Comparison of ENCODE assay signal across 24 cellular contexts in genomic region chr9:117549444-117549843, GRCh38.
A peak's percentile ranks its signal among the peaks of the same experiment; 100 is the strongest.
DNase-seq lines count a peak whose midpoint lies in the region; ATAC-seq, FAIRE-seq and TF ChIP-seq lines count a peak whose summit lies in the region.
"Had no signal": no experiment of that assay in that cellular context is flagged by ENCODE, and none has a peak within 500 bp of the region (broad histone marks: within the 10 kb centered on the region; RNA-seq: fewer than 3 reads in every experiment).

No MANE protein-coding gene starts in this region.

- no peaks in the 10 kb centered on the region for H4K20me1 ChIP-seq in H1 (replicated peaks in 1 of 2; ENCODE audit: control insufficient read depth in 1 of 2, insufficient read depth in 2 of 2, low read length in 2 of 2)
- H4K20me1 ChIP-seq: BLaER1 treated with 17β-estradiol and CSF1 and Interleukin-3, amounts not matched to agents 10 nM and 100 nM had no signal

- peaks cover 2% of the 10 kb centered on the region for H3K4me1 Mint-ChIP-seq in activated CD4-positive, alpha-beta memory T cell treated with anti-CD3 and anti-CD28 coated beads for 36 hours (ENCODE audit: low read depth)

- H4K8ac ChIP-seq in H1 (ENCODE audit: extremely low read depth, insufficient read depth, low read length): no peak overlapping the region

- no peak overlapping the region for H2BK20ac ChIP-seq in H1 (ENCODE audit: low read length)

- no peaks in the 10 kb centered on the region for H3K9me3 Mint-ChIP-seq in activated CD4-positive, alpha-beta memory T cell treated with anti-CD3 and anti-CD28 coated beads for 36 hours

- DNase-seq in AG20443 (ENCODE audit: low spot score) (peak; percentile 9), NCI-H82 (lab: John Stamatoyannopoulos, UW) (peak; percentile 91), H1 (ENCODE audit: low read depth in 1 of 2, low spot score in 2 of 2) (peak; percentile 21 to 50), iPS-NIHi11 (ENCODE audit: low spot score) (peak; percentile 83), transverse colon (no peak), tibial nerve (ENCODE audit: low spot score in 2 of 2) (no peak)
- no peak for DNase-seq in activated CD4-positive, alpha-beta memory T cell treated with anti-CD3 and anti-CD28 coated beads for 36 hours
- DNase-seq: ACHN; Caco-2; CD4-positive, alpha-beta memory T cell; DMS 273 treated with DMSO at 0.1 percent for 48 hours; DMS79 treated with DMSO at 0.1 percent for 48 hours; MV-4-11; NCI-H1105 treated with DMSO at 0.1 percent for 48 hours; NCI-H2029 treated with DMSO at 0.1 percent for 48 hours; NCI-H524; NCI-H774 had no signal

- CTCF ChIA-PET in H1 (lab: Charles Lee; ENCODE audit: partially characterized antibody): interaction anchor here (1.0 to 4.7 kb wide), 7 partner anchors 10 to 156 kb away, joined by 3 to 24 read pairs (median 4); no protein-coding TSS in a partner anchor
- CTCF ChIA-PET in activated CD4-positive, alpha-beta memory T cell treated with anti-CD3 and anti-CD28 coated beads for 36 hours (lab: Charles Lee): no interaction called here

- TF ChIP-seq EP300 in H1 (IDR thresholded peaks at IDR 0.05; ENCODE audit: borderline replicate concordance in 1 of 2, low read depth in 2 of 2, low read length in 2 of 2) (peak in 1 of 2 experiments; percentile 57; a peak in 1 of 3 replicates), transverse colon (IDR thresholded peaks at IDR 0.05; ENCODE audit: low read depth) (no peak), tibial nerve (IDR thresholded peaks at IDR 0.05) (no peak)

- no peak for ATAC-seq in GM19463 (IDR thresholded peaks at IDR 0.05; ENCODE audit: unreplicated experiment)
- ATAC-seq: GM12878, Right ventricle myocardium inferior had no signal

- peaks cover 5 to 19% (median 13%) of the 10 kb centered on the region in 4 experiments for H3K4me1 ChIP-seq in H1 (replicated peaks in 1 of 4; ENCODE audit: control insufficient read depth in 3 of 4, insufficient read depth in 4 of 4, low read length in 3 of 4)
- peaks cover 0 to 6% (median 0%) of the 10 kb centered on the region in 4 donors for H3K4me1 ChIP-seq in transverse colon
- H3K4me1 ChIP-seq in tibial nerve: peaks cover 0 to 10% (median 0%) of the 10 kb centered on the region in 4 donors
- H3K4me1 ChIP-seq: Caco-2, HAP-1 had no signal

- H3K9ac ChIP-seq in H1 (replicated peaks in 1 of 4; ENCODE audit: extremely low read depth in 1 of 4, low read depth in 3 of 4, low read length in 3 of 4): peak overlapping the region in 1 of 4 experiments; percentile 8; a peak in 1 of 7 replicates
- H3K9ac ChIP-seq: BLaER1 treated with 17β-estradiol and CSF1 and Interleukin-3, amounts not matched to agents 10 nM and 100 nM had no signal

- 20% methylated on average over 3 of the region's 3 CpGs; no CpG with 5 or more reads in 1 of the 2 experiments for WGBS in H1 (ENCODE audit: extremely low coverage in 1 of 2, insufficient coverage in 1 of 2, insufficient read length in 1 of 2, insufficient replicate concordance in 2 of 2, low coverage in 1 of 2, low lambda C conversion rate in 2 of 2, missing lambda C conversion rate in 1 of 2), 2 experiments
- 70 to 75% methylated on average over 2 to 3 of the region's 3 CpGs for WGBS in transverse colon (ENCODE audit: low coverage in 1 of 2), 2 donors
- 47 to 64% methylated on average over 3 of the region's 3 CpGs for WGBS in tibial nerve, 2 donors

- H3K14ac ChIP-seq in H1 (ENCODE audit: insufficient read length): no peak overlapping the region

- no peaks in the 10 kb centered on the region for H3K27me3 ChIP-seq in H1 (replicated peaks in 1 of 4; ENCODE audit: control insufficient read depth in 3 of 4, extremely low read depth in 1 of 4, insufficient read depth in 3 of 4, low read length in 3 of 4)
- no peaks in the 10 kb centered on the region for H3K27me3 ChIP-seq in transverse colon
- no peaks in the 10 kb centered on the region for H3K27me3 ChIP-seq in tibial nerve
- H3K27me3 ChIP-seq: BLaER1 treated with 17β-estradiol and CSF1 and Interleukin-3, amounts not matched to agents 10 nM and 100 nM had no signal

- H3K4me2 ChIP-seq in H1 (ENCODE audit: insufficient read depth in 1 of 2, low read depth in 2 of 2, low read length in 2 of 2): peak overlapping the region; percentile 53 to 60; a peak in 3 of 4 replicates
- H3K4me2 ChIP-seq: BLaER1 treated with 17β-estradiol and CSF1 and Interleukin-3, amounts not matched to agents 10 nM and 100 nM had no signal

- POLR2A ChIA-PET in H1 (lab: Charles Lee; ENCODE audit: partially characterized antibody): no interaction called here
- POLR2A ChIA-PET in activated CD4-positive, alpha-beta memory T cell treated with anti-CD3 and anti-CD28 coated beads for 36 hours (lab: Charles Lee): no interaction called here

- H2AK5ac ChIP-seq in H1 (ENCODE audit: low read depth, low read length): no peak overlapping the region

- intact Hi-C loops in transverse colon (cut with DNase I; ENCODE audit: low total_unique reads): no loop called here
- intact Hi-C loops in activated CD4-positive, alpha-beta memory T cell treated with anti-CD3 and anti-CD28 coated beads for 36 hours (cut with micrococcal nuclease): no loop called here

- no peaks in the 10 kb centered on the region for H3K27me3 Mint-ChIP-seq in activated CD4-positive, alpha-beta memory T cell treated with anti-CD3 and anti-CD28 coated beads for 36 hours
- H3K27me3 Mint-ChIP-seq: CD4-positive, alpha-beta memory T cell had no signal

- H4K5ac ChIP-seq in H1 (ENCODE audit: insufficient read length, low read depth, low read length): no peak overlapping the region

- peak; percentile 92 for FAIRE-seq in H1 (lab: Jason Lieb, UNC)
- FAIRE-seq: GM12878 had no signal

- no peaks in the 10 kb centered on the region for H3K36me3 ChIP-seq in H1 (ENCODE audit: control insufficient read depth in 2 of 4, insufficient read depth in 4 of 4, low read length in 3 of 4)
- no peaks in the 10 kb centered on the region for H3K36me3 ChIP-seq in transverse colon
- no peaks in the 10 kb centered on the region for H3K36me3 ChIP-seq in tibial nerve
- H3K36me3 ChIP-seq: BLaER1 treated with 17β-estradiol and CSF1 and Interleukin-3, amounts not matched to agents 10 nM and 100 nM; HAP-1 had no signal

- TF ChIP-seq POLR2A in H1 (IDR thresholded peaks at IDR 0.05; ENCODE audit: control extremely low read depth in 1 of 2, low read depth in 2 of 2, low read length in 2 of 2) (no peak), transverse colon (IDR thresholded peaks at IDR 0.05) (no peak), tibial nerve (IDR thresholded peaks at IDR 0.05) (no peak)

- no peak overlapping the region for H3K27ac ChIP-seq in H1 (ENCODE audit: low read depth, low read length)
- H3K27ac ChIP-seq in transverse colon: no peak overlapping the region
- H3K27ac ChIP-seq in tibial nerve: no peak overlapping the region
- H3K27ac ChIP-seq: 22Rv1; BLaER1 treated with 17β-estradiol and CSF1 and Interleukin-3, amounts not matched to agents 10 nM and 100 nM had no signal

- H4K91ac ChIP-seq in H1 (replicated peaks; ENCODE audit: insufficient read length, low read length): no peak overlapping the region

- H3K79me2 ChIP-seq in H1 (ENCODE audit: control insufficient read depth in 1 of 2, insufficient read depth in 2 of 2, low read length in 2 of 2): no peaks in the 10 kb centered on the region

- H3K18ac ChIP-seq in H1 (ENCODE audit: extremely low read depth, low read length): no peak overlapping the region

- TF ChIP-seq CTCF in H1 (IDR thresholded peaks at IDR 0.05; ENCODE audit: control extremely low read depth in 1 of 3, insufficient read depth in 1 of 3, low read depth in 1 of 3, low read length in 3 of 3): no peak
- TF ChIP-seq CTCF in transverse colon (IDR thresholded peaks at IDR 0.05): no peak
- TF ChIP-seq CTCF in tibial nerve (IDR thresholded peaks at IDR 0.05): no peak

- no peak overlapping the region for H2BK120ac ChIP-seq in H1 (replicated peaks; ENCODE audit: low read depth, low read length)

- no peaks in the 10 kb centered on the region for H3K36me3 Mint-ChIP-seq in activated CD4-positive, alpha-beta memory T cell treated with anti-CD3 and anti-CD28 coated beads for 36 hours
- H3K36me3 Mint-ChIP-seq: CD4-positive, alpha-beta memory T cell; IgD-negative memory B cell had no signal

- H3K4me3 Mint-ChIP-seq in activated CD4-positive, alpha-beta memory T cell treated with anti-CD3 and anti-CD28 coated beads for 36 hours: no peak overlapping the region
- H3K4me3 Mint-ChIP-seq: CD4-positive, alpha-beta memory T cell; IgD-negative memory B cell had no signal

- H3K4ac ChIP-seq in H1 (replicated peaks; ENCODE audit: insufficient read length, low read depth, low read length): no peak overlapping the region

- H3K23me2 ChIP-seq in H1 (ENCODE audit: low read depth, low read length): no peaks in the 10 kb centered on the region

- no peak overlapping the region for H3K27ac Mint-ChIP-seq in activated CD4-positive, alpha-beta memory T cell treated with anti-CD3 and anti-CD28 coated beads for 36 hours
- H3K27ac Mint-ChIP-seq: IgD-negative memory B cell had no signal

- peak overlapping the region; percentile 18; the same call in 1 of the 2 replicates for H2BK5ac ChIP-seq in H1 (ENCODE audit: low read depth, low read length)

- H3K56ac ChIP-seq in H1 (replicated peaks; ENCODE audit: insufficient read length, low read depth, low read length): no peak overlapping the region

- no peak overlapping the region; the same call in 1 of the 2 replicates for H2BK15ac ChIP-seq in H1 (ENCODE audit: low read length)

- no peak overlapping the region for H3K23ac ChIP-seq in H1 (ENCODE audit: insufficient read length)

- no peak overlapping the region; the same call in 1 of the 2 replicates for H2BK12ac ChIP-seq in H1 (ENCODE audit: low read depth, low read length)

- H3K79me1 ChIP-seq in H1 (ENCODE audit: low read depth, low read length): no peaks in the 10 kb centered on the region

- no peak for TF ChIP-seq RAD21 in H1 (IDR thresholded peaks at IDR 0.05 in 1 of 2, conservative IDR thresholded peaks at IDR 0.05 in 1 of 2; ENCODE audit: low read depth in 2 of 2, low read length in 2 of 2)

- H3K9me3 ChIP-seq in H1 (ENCODE audit: insufficient read depth in 2 of 2, low read depth in 1 of 2, low read length in 1 of 2) (no peaks in the 10 kb centered on the region), transverse colon (no peaks in the 10 kb centered on the region), tibial nerve (no peaks in the 10 kb centered on the region)
- H3K9me3 ChIP-seq: BLaER1 treated with 17β-estradiol and CSF1 and Interleukin-3, amounts not matched to agents 10 nM and 100 nM; Caco-2; HAP-1 had no signal

- in situ Hi-C loops in transverse colon (cut with MboI; ENCODE audit: low pct_ligation_motif_present in 1 of 4, low pct_unique_long_range_greater_than_20kb in 1 of 4, low sequenced_read_pairs in 3 of 4): loop anchor here in 1 of 4 donors (5.0 kb wide), 1 partner anchor 52 kb away; no protein-coding TSS in a partner anchor

- H3K4me3 ChIP-seq in H1 (ENCODE audit: extremely low read depth in 1 of 4, insufficient read depth in 2 of 4, low read depth in 3 of 4, low read length in 4 of 4): peak overlapping the region in 1 of 4 experiments; percentile 8; a peak in 1 of 8 replicates
- H3K4me3 ChIP-seq in transverse colon: no peak overlapping the region
- H3K4me3 ChIP-seq in tibial nerve: no peak overlapping the region
- H3K4me3 ChIP-seq: BLaER1 treated with 17β-estradiol and CSF1 and Interleukin-3, amounts not matched to agents 10 nM and 100 nM; GM12878; HAP-1 had no signal

- H2AFZ ChIP-seq in H1 (ENCODE audit: low read length): no peak overlapping the region

TF ChIP-seq in H1, 55 proteins besides CTCF, POLR2A, EP300 and RAD21 (continues in another document):
- TF ChIP-seq TCF12 (IDR thresholded peaks at IDR 0.05; ENCODE audit: low read depth, low read length): peak; percentile 82; the same call in 1 of the 2 replicates

Comparison
In these comparisons a context has a peak if more than half of its experiments do, and no peak if none do; other contexts are left out.
1. DNase-seq: peak in AG20443 (single experiment), NCI-H82 (single experiment), H1 (2 of 2) and iPS-NIHi11 (single experiment); none in transverse colon (single experiment), activated CD4-positive, alpha-beta memory T cell treated with anti-CD3 and anti-CD28 coated beads for 36 hours (single experiment) and tibial nerve (0 of 2).